In the genomic region with DNA sequence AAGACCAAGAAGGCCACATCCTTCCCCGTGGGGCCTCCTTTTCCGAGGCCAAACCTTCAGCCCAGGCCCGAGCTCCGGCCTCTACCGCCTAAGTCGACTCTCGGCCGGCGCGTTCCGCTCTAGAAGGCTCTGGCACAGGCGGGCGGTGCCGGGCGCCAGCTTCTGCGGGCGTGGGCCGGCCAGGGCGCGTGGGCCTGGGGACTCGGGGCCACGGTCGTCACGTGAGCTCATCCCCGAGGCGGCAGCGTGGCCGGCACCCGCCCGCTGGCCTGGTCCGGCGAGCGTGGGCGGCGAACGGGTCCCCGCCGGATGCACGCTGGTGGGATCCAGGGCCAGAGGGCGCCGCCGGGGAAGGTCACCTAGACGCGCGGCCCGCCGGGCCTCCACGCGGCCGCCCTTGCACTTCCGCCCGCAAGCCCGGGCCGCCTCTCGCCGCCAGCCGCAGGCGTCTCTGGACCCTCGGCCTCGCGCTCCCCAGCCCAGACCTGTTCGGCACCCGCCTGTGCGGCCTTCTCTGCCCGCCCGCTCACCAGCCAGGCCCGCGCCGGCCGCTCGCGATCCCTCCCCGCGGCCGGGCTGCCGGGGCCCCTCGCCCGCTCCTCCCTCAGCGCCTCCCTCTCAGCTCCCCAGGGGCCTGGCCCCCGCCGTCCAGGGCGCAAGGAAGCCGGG, we compare ENCODE assay signal across 8 cellular contexts. TPM values are rescaled to one million over a fixed set of nuclear protein-coding genes. Genes with fewer than 3 reads are reported as not detected.
A peak's percentile ranks its signal among the peaks of the same experiment; 100 is the strongest.
DNase-seq lines count a peak whose midpoint lies in the region; ATAC-seq lines count a peak whose summit lies in the region.

No MANE protein-coding gene starts in this region.

- H3K27ac Mint-ChIP-seq in effector memory CD8-positive, alpha-beta T cell = peak overlapping the region; percentile 95 to 96

- ATAC-seq in GM21367 (IDR thresholded peaks at IDR 0.05; ENCODE audit: unreplicated experiment) = peak; percentile 24
- ATAC-seq in effector memory CD8-positive, alpha-beta T cell (replicated peaks) = peak; percentile 0

- DNase-seq in D341Med (ENCODE audit: low spot score) (peak; percentile 70), HUDEP-2 (lab: John Stamatoyannopoulos, UW; ENCODE audit: unreplicated experiment in 76 of 76) (peak in 41 of 76 experiments; percentile 6 to 66 (median 36)), mesenteric fat pad (ENCODE audit: low spot score) (peak; percentile 94), SK-N-DZ (ENCODE audit: low spot score) (no peak)
- DNase-seq in activated CD4-positive, alpha-beta T cell treated with anti-CD3 and anti-CD28 coated beads, Interleukin-2, amount 50 U/mL, for 48 hours = peak; percentile 55 to 61
- peak; percentile 22 to 33 (median 23) for DNase-seq in effector memory CD8-positive, alpha-beta T cell
- DNase-seq in stimulated activated CD8-positive, alpha-beta memory T cell treated with anti-CD3 and anti-CD28 coated beads, Interleukin-4, amount 100 ng/mL, for 24 hours (ENCODE audit: low read depth) = peak; percentile 37

- no peaks in the 10 kb centered on the region for H3K27me3 Mint-ChIP-seq in effector memory CD8-positive, alpha-beta T cell

- no peaks in the 10 kb centered on the region for H3K9me3 Mint-ChIP-seq in effector memory CD8-positive, alpha-beta T cell

- peaks cover 37 to 46% of the 10 kb centered on the region in 2 donors for H3K4me1 Mint-ChIP-seq in effector memory CD8-positive, alpha-beta T cell (ENCODE audit: low read depth in 2 of 2)

- H3K4me3 Mint-ChIP-seq in effector memory CD8-positive, alpha-beta T cell = peak overlapping the region; percentile 77 to 86

- peaks cover 41% of the 10 kb centered on the region for H3K36me3 Mint-ChIP-seq in effector memory CD8-positive, alpha-beta T cell (ENCODE audit: insufficient read depth)

RNA-seq across cellular contexts. Expression of a gene that starts 0.7 kb away (rescaled TPM):
- 165 TPM for total RNA-seq in mesenteric fat pad
- 259 and 280 TPM in 2 replicates for polyA plus RNA-seq in SK-N-DZ (2014; cell fraction: cytosol; rRNA removed)
- 115 and 147 TPM in 2 replicates for polyA plus RNA-seq in SK-N-DZ (2014; cell fraction: nucleus; rRNA removed)

RNA-seq across cellular contexts. Expression of a gene that starts 35.7 kb away (rescaled TPM):
- total RNA-seq in mesenteric fat pad = 29.7 TPM
- 71.5 and 78.8 TPM in 2 replicates for polyA plus RNA-seq in SK-N-DZ (2014; cell fraction: cytosol; rRNA removed)
- 29.8 and 42.3 TPM in 2 replicates for polyA plus RNA-seq in SK-N-DZ (2014; cell fraction: nucleus; rRNA removed)
